19 cellular contexts compared by ENCODE assay signal in the genomic region with DNA sequence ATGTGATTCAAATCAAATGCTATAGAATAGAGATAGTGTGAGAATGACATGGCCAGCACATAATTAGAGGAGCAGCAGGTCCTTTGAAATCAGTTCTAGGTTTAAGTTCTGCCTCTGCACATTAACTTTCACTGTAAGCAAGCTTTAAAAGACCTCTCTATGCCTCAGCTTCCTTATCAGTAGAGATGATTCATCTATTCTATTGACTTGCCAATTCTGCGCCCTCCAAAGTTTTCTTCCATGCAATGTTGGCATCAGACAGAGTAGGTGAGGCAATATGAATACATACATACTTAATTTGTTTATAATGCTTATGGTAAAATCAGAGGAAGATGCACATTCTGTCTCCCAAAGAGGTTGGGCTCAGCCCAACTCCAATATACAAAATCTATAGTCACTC.
"Had no signal": no experiment of that assay in that cellular context is flagged by ENCODE, and none has a peak within 500 bp of the region (broad histone marks: within the 10 kb centered on the region; RNA-seq: fewer than 3 reads in every experiment).

No MANE protein-coding gene starts in this region.

- H3K9me3 ChIP-seq: Peyer's patch, SJCRH30 had no signal

- H3K27ac ChIP-seq: PC-9, Peyer's patch, SJCRH30 had no signal

- H2AFZ ChIP-seq: PC-9 had no signal

- H3K4me1 ChIP-seq: Peyer's patch, SJCRH30 had no signal

- H3K4me3 ChIP-seq: PC-9, Peyer's patch, SJCRH30 had no signal

- H3K27me3 ChIP-seq: Peyer's patch, SJCRH30 had no signal

- H3K4me2 ChIP-seq: PC-9 had no signal

- DNase-seq: KBM-7, MV-4-11, NCI-H1048, NCI-H1105, NCI-H1417, NCI-H1436 treated with DMSO at 0.1 percent for 48 hours, NCI-H1694, NCI-H187 treated with DMSO at 0.1 percent for 48 hours, NCI-H2029 treated with DMSO at 0.1 percent for 48 hours, NCI-H2171 treated with DMSO at 0.1 percent for 48 hours, NCI-H524 treated with DMSO at 0.1 percent for 48 hours, NCI-H69, NCI-H774, PC-9, Peyer's patch, SHP77 treated with DMSO at 0.1 percent for 48 hours, SJCRH30 had no signal

- ATAC-seq: Right ventricle myocardium inferior, SK-N-SH treated with all-trans-retinoic acid at 6 μM for 48 hours had no signal

- H3K36me3 ChIP-seq: Peyer's patch, SJCRH30 had no signal
